In the genomic region with DNA sequence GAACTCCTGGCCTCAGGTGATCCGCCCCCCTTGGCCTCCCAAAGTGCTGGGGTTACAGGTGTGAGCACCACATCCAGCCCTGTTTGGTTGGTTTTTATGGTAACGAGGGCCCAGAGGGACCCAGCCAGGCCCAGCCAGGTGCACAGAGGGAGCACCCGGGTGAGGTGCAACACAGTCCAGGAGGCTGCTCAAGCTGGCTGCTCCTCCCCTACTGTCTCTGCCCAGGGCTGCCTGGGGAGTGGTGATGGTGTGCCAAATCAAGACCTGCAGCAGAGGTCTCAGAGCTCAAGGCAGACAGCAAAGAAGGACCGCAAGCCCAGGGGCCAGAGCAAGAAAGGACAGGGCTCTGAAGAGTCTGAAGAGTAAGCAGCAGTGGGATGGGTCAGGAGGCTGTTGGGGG, we compare ENCODE assay signal across 1 cellular context.
TF ChIP-seq lines count a peak whose summit lies in the region.

No MANE protein-coding gene starts in this region.

TF ChIP-seq in K562, 482 proteins besides CTCF, POLR2A, EP300 and RAD21:
- TF ChIP-seq ETS1 (conservative IDR thresholded peaks at IDR 0.05; ENCODE audit: control insufficient read depth, low read depth, low read length) = no peak
- TF ChIP-seq EHMT2 (IDR thresholded peaks at IDR 0.05) = no peak
- no peak for TF ChIP-seq MXI1 (IDR thresholded peaks at IDR 0.05; ENCODE audit: low read depth, low read length)
- TF ChIP-seq NFIC (IDR thresholded peaks at IDR 0.05) = no peak
- no peak for TF ChIP-seq U2AF1 (optimal IDR thresholded peaks at IDR 0.05; ENCODE audit: low read depth, low read length)
- TF ChIP-seq GATAD2B (IDR thresholded peaks at IDR 0.05; ENCODE audit: borderline replicate concordance) = no peak
- TF ChIP-seq OTX1 (CRISPR knock-in tag; IDR thresholded peaks at IDR 0.05) = no peak
- no peak for TF ChIP-seq MTA1 (IDR thresholded peaks at IDR 0.05; ENCODE audit: borderline replicate concordance)
